Comparison of ENCODE assay signal across 18 cellular contexts in the genomic region with DNA sequence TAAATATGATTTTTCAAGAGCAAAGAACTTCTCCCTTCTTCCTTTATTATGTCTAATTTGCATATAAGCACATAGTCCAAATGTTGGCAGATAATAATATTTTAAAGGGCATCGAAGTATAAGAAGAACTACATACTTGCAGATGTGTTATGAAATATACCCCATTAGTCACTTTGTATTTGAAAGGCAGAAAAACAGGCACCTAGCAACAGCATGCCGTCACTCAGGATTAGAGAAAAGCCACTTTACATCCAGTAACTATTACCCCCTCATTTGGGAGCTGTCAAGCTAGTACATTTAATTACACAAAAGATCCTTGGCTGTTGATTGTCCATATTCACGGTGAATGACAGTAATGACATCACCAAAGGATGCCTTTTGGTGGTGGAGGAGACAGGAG.
"Had no signal": no experiment of that assay in that cellular context is flagged by ENCODE, and none has a peak within 500 bp of the region (broad histone marks: within the 10 kb centered on the region; RNA-seq: fewer than 3 reads in every experiment).

No MANE protein-coding gene starts in this region.

- H3K4me3 ChIP-seq: coronary artery, gastroesophageal sphincter, heart left ventricle, neural progenitor cell, right atrium auricular region, tibial nerve, vagina had no signal

- H2AFZ ChIP-seq: neural progenitor cell had no signal

- DNase-seq: activated CD4-positive, alpha-beta T cell treated with anti-CD3 and anti-CD28 coated beads, Interleukin-2, amount 10 ng/mL, durations not matched to agents 7 days and 5 days; activated CD8-positive, alpha-beta T cell treated with anti-CD3 and anti-CD28 coated beads, Interleukin-2, amount 10 ng/mL, durations not matched to agents 7 days and 5 days; activated effector memory CD4-positive, alpha-beta T cell treated with Interleukin-2 at 50 U/mL for 16 hours; activated naive CD4-positive, alpha-beta T cell treated with anti-CD3 and anti-CD28 coated beads, Interleukin-2, amount 10 ng/mL, durations not matched to agents 7 days and 5 days; activated naive CD8-positive, alpha-beta T cell treated with anti-CD3 and anti-CD28 coated beads, Interleukin-2, amount 50 U/mL, for 24 hours; activated T-cell treated with anti-CD3 and anti-CD28 coated beads, Interleukin-2, amount 50 U/mL, for 48 hours; aorta; brain microvascular endothelial cell; heart left ventricle; immature natural killer cell; mesendoderm; naive thymus-derived CD4-positive, alpha-beta T cell had no signal

- H3K27me3 ChIP-seq: brain microvascular endothelial cell, gastroesophageal sphincter, heart left ventricle, neural progenitor cell, right atrium auricular region, tibial nerve, vagina had no signal

- H3K36me3 ChIP-seq: brain microvascular endothelial cell, gastroesophageal sphincter, heart left ventricle, neural progenitor cell, right atrium auricular region, tibial nerve, vagina had no signal

- H3K4me1 ChIP-seq: gastroesophageal sphincter, neural progenitor cell had no signal

- H3K27ac ChIP-seq: brain microvascular endothelial cell, coronary artery, gastroesophageal sphincter, heart left ventricle, neural progenitor cell, right atrium auricular region, tibial nerve, vagina had no signal

- H3K9me3 ChIP-seq: gastroesophageal sphincter, heart left ventricle, right atrium auricular region, tibial nerve, vagina had no signal

- H3K9ac ChIP-seq: neural progenitor cell had no signal

- H3K4me2 ChIP-seq: neural progenitor cell had no signal
